Comparison of ENCODE assay signal across 1 cellular context in the genomic region with DNA sequence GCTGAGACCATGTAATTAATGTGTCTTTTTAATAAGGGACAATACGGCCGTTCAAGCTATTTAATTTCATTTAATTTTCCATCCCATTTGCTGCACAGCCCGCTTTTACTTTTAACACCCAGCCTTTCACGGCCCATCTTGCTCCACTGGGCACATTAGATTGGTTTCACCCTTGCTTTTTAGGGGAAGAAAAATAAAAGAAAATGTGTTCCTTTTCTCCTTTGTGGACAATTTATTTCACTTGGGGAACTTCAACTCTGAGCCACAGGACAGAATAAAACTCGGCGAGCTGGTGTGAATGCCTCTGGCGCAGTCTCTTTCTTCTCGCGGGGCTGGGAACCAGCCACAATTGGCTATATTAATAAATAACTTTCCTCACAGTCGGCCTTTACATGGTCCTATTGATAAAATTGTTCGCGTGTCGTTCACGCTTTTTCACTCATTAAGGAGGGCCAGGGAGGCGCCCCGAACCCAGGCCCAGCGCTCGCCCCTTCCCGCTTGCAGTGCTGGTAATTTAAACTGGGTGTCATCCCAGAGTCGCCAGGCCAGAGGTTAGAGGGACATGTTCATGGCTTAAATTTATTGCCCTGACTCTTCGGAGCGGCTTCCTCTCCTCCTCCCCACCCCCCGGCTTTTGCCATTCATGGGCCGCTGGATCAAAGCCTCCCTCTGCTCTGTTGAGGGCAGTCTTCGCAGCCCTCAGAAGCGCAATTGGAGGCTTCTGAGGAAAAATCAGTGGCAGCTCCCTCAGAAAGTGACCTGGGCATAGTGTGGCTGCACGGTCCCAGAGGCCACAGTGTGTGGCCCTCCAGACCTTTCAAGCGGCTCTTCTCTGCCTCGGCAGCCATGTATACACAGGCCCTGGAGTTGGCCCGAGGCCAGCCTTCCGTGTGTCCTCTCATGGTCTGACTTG.
TF ChIP-seq lines count a peak whose summit lies in the region.

No MANE protein-coding gene starts in this region.

TF ChIP-seq in GM12878, 131 proteins besides CTCF, POLR2A, EP300 and RAD21:
- no peak for TF ChIP-seq RFX5 (IDR thresholded peaks at IDR 0.05; ENCODE audit: low read depth, low read length)
- TF ChIP-seq SUZ12 (IDR thresholded peaks at IDR 0.05; ENCODE audit: unreplicated experiment): peak; percentile 81
TF ChIP-seq in GM12878: peak in this region for 1.
